Comparison of ENCODE assay signal across 1 cellular context in genomic region chr19:510606-511100, GRCh38.
TF ChIP-seq lines count a peak whose summit lies in the region.

No MANE protein-coding gene starts in this region.

TF ChIP-seq in HepG2, 621 proteins besides CTCF, POLR2A, EP300 and RAD21 (continued from another document and continues in another):
- TF ChIP-seq, protein P1, sequence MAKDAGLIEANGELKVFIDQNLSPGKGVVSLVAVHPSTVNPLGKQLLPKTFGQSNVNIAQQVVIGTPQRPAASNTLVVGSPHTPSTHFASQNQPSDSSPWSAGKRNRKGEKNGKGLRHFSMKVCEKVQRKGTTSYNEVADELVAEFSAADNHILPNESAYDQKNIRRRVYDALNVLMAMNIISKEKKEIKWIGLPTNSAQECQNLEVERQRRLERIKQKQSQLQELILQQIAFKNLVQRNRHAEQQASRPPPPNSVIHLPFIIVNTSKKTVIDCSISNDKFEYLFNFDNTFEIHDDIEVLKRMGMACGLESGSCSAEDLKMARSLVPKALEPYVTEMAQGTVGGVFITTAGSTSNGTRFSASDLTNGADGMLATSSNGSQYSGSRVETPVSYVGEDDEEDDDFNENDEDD (CRISPR knock-in tag; IDR thresholded peaks at IDR 0.05; ENCODE audit: borderline replicate concordance): 0 out of 2 replicates have a peak, but pooled peaks have one; percentile 59
- TF ChIP-seq SIN3A (IDR thresholded peaks at IDR 0.05; ENCODE audit: borderline replicate concordance, low read depth, low read length) (0 out of 2 replicates have a peak, but pooled peaks have one; percentile 46), ZNF558 (CRISPR knock-in tag; IDR thresholded peaks at IDR 0.05; ENCODE audit: borderline replicate concordance) (no peak), ZNF136 (CRISPR knock-in tag; IDR thresholded peaks at IDR 0.05; ENCODE audit: low read depth) (no peak), RFX1 (IDR thresholded peaks at IDR 0.05) (no peak), E2F5 (CRISPR knock-in tag; conservative IDR thresholded peaks at IDR 0.05) (no peak), ZNF644 (CRISPR knock-in tag; IDR thresholded peaks at IDR 0.05; ENCODE audit: low read depth) (peak; percentile 75; the same call in 1 of the 2 replicates), SP5 (CRISPR knock-in tag; IDR thresholded peaks at IDR 0.05; ENCODE audit: borderline replicate concordance, low read depth) (no peak; the same call in 1 of the 2 replicates), BRD4 (CRISPR knock-in tag; IDR thresholded peaks at IDR 0.05) (no peak), GABPB1 (CRISPR knock-in tag; IDR thresholded peaks at IDR 0.05) (peak; percentile 68), TAF15 (IDR thresholded peaks at IDR 0.05; ENCODE audit: low read depth, low read length, poor library complexity, severe bottlenecking) (no peak), PHF8 (CRISPR knock-in tag; IDR thresholded peaks at IDR 0.05) (peak; percentile 54), SNAPC2 (CRISPR knock-in tag; IDR thresholded peaks at IDR 0.05) (no peak), SCMH1 (CRISPR knock-in tag; IDR thresholded peaks at IDR 0.05; ENCODE audit: borderline replicate concordance) (no peak), ZNF343 (CRISPR knock-in tag; IDR thresholded peaks at IDR 0.05) (peak; percentile 78; the same call in 1 of the 2 replicates), MXD4 (CRISPR knock-in tag; IDR thresholded peaks at IDR 0.05) (peak; percentile 75; the same call in 1 of the 2 replicates), PRPF4 (IDR thresholded peaks at IDR 0.05; ENCODE audit: low read depth, low read length, poor library complexity, severe bottlenecking) (no peak), ZNF33B (CRISPR knock-in tag; IDR thresholded peaks at IDR 0.05) (0 out of 2 replicates have a peak, but pooled peaks have one; percentile 44), HOMEZ (CRISPR knock-in tag; IDR thresholded peaks at IDR 0.05; ENCODE audit: low read depth) (no peak), NFE2L2 (IDR thresholded peaks at IDR 0.05; ENCODE audit: low read length) (no peak; the same call in 1 of the 2 replicates), ATF7 (IDR thresholded peaks at IDR 0.05) (no peak), ATF7 (CRISPR knock-in tag; IDR thresholded peaks at IDR 0.05) (no peak), MAFG (CRISPR knock-in tag; IDR thresholded peaks at IDR 0.05) (no peak), ZEB1 (IDR thresholded peaks at IDR 0.05; ENCODE audit: insufficient replicate concordance, low read depth) (no peak), HOXA9 (CRISPR knock-in tag; IDR thresholded peaks at IDR 0.05; ENCODE audit: borderline replicate concordance) (no peak), KLF16 (CRISPR knock-in tag; IDR thresholded peaks at IDR 0.05) (peak in 1 of 2 experiments; percentile 81; a peak in 2 of 4 replicates), PHF21A (CRISPR knock-in tag; IDR thresholded peaks at IDR 0.05) (0 out of 2 replicates have a peak, but pooled peaks have one; percentile 16), CC2D1A (CRISPR knock-in tag; IDR thresholded peaks at IDR 0.05) (no peak), ZNF24 (IDR thresholded peaks at IDR 0.05) (no peak), NCOA5 (CRISPR knock-in tag; IDR thresholded peaks at IDR 0.05) (no peak), ZNF3 (CRISPR knock-in tag; IDR thresholded peaks at IDR 0.05) (no peak), MAZ (IDR thresholded peaks at IDR 0.05; ENCODE audit: borderline replicate concordance, low read depth, low read length) (peak; percentile 52; the same call in 1 of the 2 replicates), MAZ (CRISPR knock-in tag; IDR thresholded peaks at IDR 0.05; ENCODE audit: low read depth) (peak; percentile 79; the same call in 1 of the 2 replicates), TRIM22 (IDR thresholded peaks at IDR 0.05) (no peak), ZNF629 (CRISPR knock-in tag; conservative IDR thresholded peaks at IDR 0.05) (no peak), CREM (IDR thresholded peaks at IDR 0.05) (peak; percentile 30; the same call in 1 of the 2 replicates), CREM (CRISPR knock-in tag; IDR thresholded peaks at IDR 0.05) (no peak), MLLT10 (CRISPR knock-in tag; IDR thresholded peaks at IDR 0.05) (no peak), SOX13 (IDR thresholded peaks at IDR 0.05) (no peak), SOX13 (CRISPR knock-in tag; conservative IDR thresholded peaks at IDR 0.05 in 1 of 2, IDR thresholded peaks at IDR 0.05 in 1 of 2) (no peak; a peak in 1 of 4 replicates), ISL2 (CRISPR knock-in tag; IDR thresholded peaks at IDR 0.05) (no peak), ATF4 (CRISPR knock-in tag; IDR thresholded peaks at IDR 0.05) (no peak), SATB2 (CRISPR knock-in tag; IDR thresholded peaks at IDR 0.05) (no peak), ZNF616 (CRISPR knock-in tag; IDR thresholded peaks at IDR 0.05; ENCODE audit: low read depth) (no peak), RARA (CRISPR knock-in tag; IDR thresholded peaks at IDR 0.05) (peak; percentile 44; the same call in 1 of the 2 replicates), DNMT1 (CRISPR knock-in tag; IDR thresholded peaks at IDR 0.05) (no peak), ZNF317 (CRISPR knock-in tag; IDR thresholded peaks at IDR 0.05) (no peak), HNRNPH1 (optimal IDR thresholded peaks at IDR 0.05; ENCODE audit: low read depth, low read length) (no peak), ZNF260 (CRISPR knock-in tag; IDR thresholded peaks at IDR 0.05; ENCODE audit: borderline replicate concordance, low read depth) (no peak), HDAC1 (CRISPR knock-in tag; IDR thresholded peaks at IDR 0.05) (peak; percentile 71), HCFC1 (IDR thresholded peaks at IDR 0.05; ENCODE audit: low read depth, low read length) (peak; percentile 45)
- TF ChIP-seq, protein P2, sequence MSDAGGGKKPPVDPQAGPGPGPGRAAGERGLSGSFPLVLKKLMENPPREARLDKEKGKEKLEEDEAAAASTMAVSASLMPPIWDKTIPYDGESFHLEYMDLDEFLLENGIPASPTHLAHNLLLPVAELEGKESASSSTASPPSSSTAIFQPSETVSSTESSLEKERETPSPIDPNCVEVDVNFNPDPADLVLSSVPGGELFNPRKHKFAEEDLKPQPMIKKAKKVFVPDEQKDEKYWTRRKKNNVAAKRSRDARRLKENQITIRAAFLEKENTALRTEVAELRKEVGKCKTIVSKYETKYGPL (CRISPR knock-in tag; IDR thresholded peaks at IDR 0.05): no peak
- TF ChIP-seq, protein P3, sequence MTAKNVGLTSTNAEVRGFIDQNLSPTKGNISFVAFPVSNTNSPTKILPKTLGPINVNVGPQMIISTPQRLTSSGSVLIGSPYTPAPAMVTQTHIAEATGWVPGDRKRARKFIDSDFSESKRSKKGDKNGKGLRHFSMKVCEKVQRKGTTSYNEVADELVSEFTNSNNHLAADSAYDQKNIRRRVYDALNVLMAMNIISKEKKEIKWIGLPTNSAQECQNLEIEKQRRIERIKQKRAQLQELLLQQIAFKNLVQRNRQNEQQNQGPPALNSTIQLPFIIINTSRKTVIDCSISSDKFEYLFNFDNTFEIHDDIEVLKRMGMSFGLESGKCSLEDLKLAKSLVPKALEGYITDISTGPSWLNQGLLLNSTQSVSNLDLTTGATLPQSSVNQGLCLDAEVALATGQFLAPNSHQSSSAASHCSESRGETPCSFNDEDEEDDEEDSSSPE (CRISPR knock-in tag; IDR thresholded peaks at IDR 0.05): no peak
- TF ChIP-seq, protein P4, sequence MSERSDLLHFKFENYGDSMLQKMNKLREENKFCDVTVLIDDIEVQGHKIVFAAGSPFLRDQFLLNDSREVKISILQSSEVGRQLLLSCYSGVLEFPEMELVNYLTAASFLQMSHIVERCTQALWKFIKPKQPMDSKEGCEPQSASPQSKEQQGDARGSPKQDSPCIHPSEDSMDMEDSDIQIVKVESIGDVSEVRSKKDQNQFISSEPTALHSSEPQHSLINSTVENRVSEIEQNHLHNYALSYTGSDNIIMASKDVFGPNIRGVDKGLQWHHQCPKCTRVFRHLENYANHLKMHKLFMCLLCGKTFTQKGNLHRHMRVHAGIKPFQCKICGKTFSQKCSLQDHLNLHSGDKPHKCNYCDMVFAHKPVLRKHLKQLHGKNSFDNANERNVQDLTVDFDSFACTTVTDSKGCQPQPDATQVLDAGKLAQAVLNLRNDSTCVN (CRISPR knock-in tag; IDR thresholded peaks at IDR 0.05; ENCODE audit: borderline replicate concordance): no peak
- TF ChIP-seq, protein P5, sequence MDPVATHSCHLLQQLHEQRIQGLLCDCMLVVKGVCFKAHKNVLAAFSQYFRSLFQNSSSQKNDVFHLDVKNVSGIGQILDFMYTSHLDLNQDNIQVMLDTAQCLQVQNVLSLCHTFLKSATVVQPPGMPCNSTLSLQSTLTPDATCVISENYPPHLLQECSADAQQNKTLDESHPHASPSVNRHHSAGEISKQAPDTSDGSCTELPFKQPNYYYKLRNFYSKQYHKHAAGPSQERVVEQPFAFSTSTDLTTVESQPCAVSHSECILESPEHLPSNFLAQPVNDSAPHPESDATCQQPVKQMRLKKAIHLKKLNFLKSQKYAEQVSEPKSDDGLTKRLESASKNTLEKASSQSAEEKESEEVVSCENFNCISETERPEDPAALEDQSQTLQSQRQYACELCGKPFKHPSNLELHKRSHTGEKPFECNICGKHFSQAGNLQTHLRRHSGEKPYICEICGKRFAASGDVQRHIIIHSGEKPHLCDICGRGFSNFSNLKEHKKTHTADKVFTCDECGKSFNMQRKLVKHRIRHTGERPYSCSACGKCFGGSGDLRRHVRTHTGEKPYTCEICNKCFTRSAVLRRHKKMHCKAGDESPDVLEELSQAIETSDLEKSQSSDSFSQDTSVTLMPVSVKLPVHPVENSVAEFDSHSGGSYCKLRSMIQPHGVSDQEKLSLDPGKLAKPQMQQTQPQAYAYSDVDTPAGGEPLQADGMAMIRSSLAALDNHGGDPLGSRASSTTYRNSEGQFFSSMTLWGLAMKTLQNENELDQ (CRISPR knock-in tag; IDR thresholded peaks at IDR 0.05; ENCODE audit: borderline replicate concordance): no peak
- TF ChIP-seq, protein P6, sequence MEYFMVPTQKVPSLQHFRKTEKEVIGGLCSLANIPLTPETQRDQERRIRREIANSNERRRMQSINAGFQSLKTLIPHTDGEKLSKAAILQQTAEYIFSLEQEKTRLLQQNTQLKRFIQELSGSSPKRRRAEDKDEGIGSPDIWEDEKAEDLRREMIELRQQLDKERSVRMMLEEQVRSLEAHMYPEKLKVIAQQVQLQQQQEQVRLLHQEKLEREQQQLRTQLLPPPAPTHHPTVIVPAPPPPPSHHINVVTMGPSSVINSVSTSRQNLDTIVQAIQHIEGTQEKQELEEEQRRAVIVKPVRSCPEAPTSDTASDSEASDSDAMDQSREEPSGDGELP (IDR thresholded peaks at IDR 0.05; ENCODE audit: borderline replicate concordance, low read depth): peak; percentile 99
- TF ChIP-seq, protein P7, sequence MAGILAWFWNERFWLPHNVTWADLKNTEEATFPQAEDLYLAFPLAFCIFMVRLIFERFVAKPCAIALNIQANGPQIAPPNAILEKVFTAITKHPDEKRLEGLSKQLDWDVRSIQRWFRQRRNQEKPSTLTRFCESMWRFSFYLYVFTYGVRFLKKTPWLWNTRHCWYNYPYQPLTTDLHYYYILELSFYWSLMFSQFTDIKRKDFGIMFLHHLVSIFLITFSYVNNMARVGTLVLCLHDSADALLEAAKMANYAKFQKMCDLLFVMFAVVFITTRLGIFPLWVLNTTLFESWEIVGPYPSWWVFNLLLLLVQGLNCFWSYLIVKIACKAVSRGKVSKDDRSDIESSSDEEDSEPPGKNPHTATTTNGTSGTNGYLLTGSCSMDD (CRISPR knock-in tag; IDR thresholded peaks at IDR 0.05): no peak
- TF ChIP-seq, protein P8, sequence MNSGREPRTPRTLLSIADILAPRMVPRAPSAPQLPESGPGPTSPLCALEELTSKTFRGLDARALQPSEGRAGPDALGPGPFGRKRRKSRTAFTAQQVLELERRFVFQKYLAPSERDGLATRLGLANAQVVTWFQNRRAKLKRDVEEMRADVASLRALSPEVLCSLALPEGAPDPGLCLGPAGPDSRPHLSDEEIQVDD (CRISPR knock-in tag; IDR thresholded peaks at IDR 0.05; ENCODE audit: borderline replicate concordance): no peak
